In the genomic region with DNA sequence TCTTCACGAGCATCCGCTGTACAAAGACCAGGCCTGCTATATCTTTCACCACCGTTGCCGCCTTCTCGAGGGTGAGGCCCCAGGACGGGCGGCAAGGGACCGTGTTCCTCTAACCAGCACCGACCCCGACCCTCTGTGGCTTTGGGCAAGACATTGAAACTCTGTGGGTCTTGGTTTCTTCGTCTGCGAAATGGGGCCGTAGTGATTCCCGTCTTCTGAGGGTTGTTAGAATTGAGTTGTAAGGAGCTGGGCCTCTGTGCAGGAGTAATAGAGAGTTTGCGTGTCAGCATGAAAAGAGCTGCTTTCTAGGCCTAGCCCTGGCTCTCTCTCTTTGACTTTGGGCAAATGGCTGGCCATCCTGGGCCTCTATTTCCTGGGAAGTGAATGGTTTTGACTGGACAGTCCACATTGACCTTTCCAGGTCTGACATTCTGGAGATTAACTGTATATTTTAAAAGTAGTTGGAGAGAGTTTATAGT, we compare ENCODE assay signal across 7 cellular contexts. TPM values are rescaled to one million over a fixed set of nuclear protein-coding genes. Genes with fewer than 3 reads are reported as not detected.
DNase-seq lines count a peak whose midpoint lies in the region; ATAC-seq, FAIRE-seq and TF ChIP-seq lines count a peak whose summit lies in the region.

No MANE protein-coding gene starts in this region.

- 4% methylated on average over 15 of the region's 15 CpGs for WGBS in GM12878 (ENCODE audit: insufficient coverage, insufficient replicate concordance, low lambda C conversion rate, missing lambda C conversion rate)
- 0 to 3% methylated on average over 8 to 15 of the region's 15 CpGs for WGBS in lower leg skin, 2 donors
- 0 to 2% methylated on average over 1 to 15 of the region's 15 CpGs for WGBS in upper lobe of left lung, 2 donors

- DNase-seq in GM12878 (ENCODE audit: low read depth, low spot score) (no peak), lower leg skin (ENCODE audit: low spot score in 2 of 2) (no peak), upper lobe of left lung (no peak), hepatic stellate cell (ENCODE audit: low spot score) (no peak)

- in situ Hi-C loops in GM12878 (cut with MboI): no loop called here

- TF ChIP-seq CTCF in GM12878 (IDR thresholded peaks at IDR 0.05 in 2 of 3, conservative IDR thresholded peaks at IDR 0.05 in 1 of 3; ENCODE audit: control insufficient read depth in 2 of 3, extremely low read depth in 1 of 3, insufficient read depth in 1 of 3, low read depth in 3 of 3, low read length in 3 of 3) (no peak), lower leg skin (IDR thresholded peaks at IDR 0.05) (no peak), upper lobe of left lung (IDR thresholded peaks at IDR 0.05) (no peak)

- H3K36me3 ChIP-seq in GM12878 (ENCODE audit: control insufficient read depth in 2 of 2, insufficient read depth in 2 of 2, low read length in 1 of 2) (peaks cover 0 to 3% of the 10 kb centered on the region in 2 experiments; a peak in 1 of 4 replicates), upper lobe of left lung (peaks cover 3 to 12% (median 7%) of the 10 kb centered on the region in 4 donors)

- CTCF ChIA-PET in GM12878 (lab: Yijun Ruan, JAX): interaction anchor here (0.8 to 3.5 kb wide), 4 partner anchors 20 to 340 kb away, joined by 3 to 16 read pairs (median 3); no protein-coding TSS in a partner anchor

- SMC1A ChIA-PET in GM12878 (lab: Charles Lee; ENCODE audit: uncharacterized antibody, unreplicated experiment): interaction anchor here (0.9 to 1.6 kb wide), 4 partner anchors 10 to 287 kb away, joined by 3 to 5 read pairs (median 4); no protein-coding TSS in a partner anchor

- H3K9me3 ChIP-seq in GM12878 (replicated peaks; ENCODE audit: control insufficient read depth, insufficient read depth, low read length) (no peaks in the 10 kb centered on the region), upper lobe of left lung (no peaks in the 10 kb centered on the region)

- H3K79me2 ChIP-seq in GM12878 (ENCODE audit: control insufficient read depth, insufficient read depth, low read length): peaks cover 41% of the 10 kb centered on the region

- peak overlapping the region; percentile 78 for H3K9ac ChIP-seq in GM12878 (ENCODE audit: control insufficient read depth, insufficient read depth, low read length)

- H3K4me2 ChIP-seq in GM12878 (ENCODE audit: control insufficient read depth, insufficient read depth): peak overlapping the region; percentile 79

- H3K4me3 ChIP-seq in GM12878 (peak overlapping the region; percentile 88), lower leg skin (ENCODE audit: low read depth, poor library complexity, severe bottlenecking) (peak overlapping the region; percentile 77), upper lobe of left lung (peak overlapping the region; percentile 68 to 98 (median 96))

- no peak for TF ChIP-seq POLR2A in GM12878 (IDR thresholded peaks at IDR 0.05; ENCODE audit: low read depth, low read length)
- no peak for TF ChIP-seq POLR2A in lower leg skin (IDR thresholded peaks at IDR 0.05)
- TF ChIP-seq POLR2A in upper lobe of left lung (IDR thresholded peaks at IDR 0.05): no peak

- peak overlapping the region; percentile 88 for H2AFZ ChIP-seq in GM12878 (ENCODE audit: control insufficient read depth, low read depth, low read length)

- H3K27ac ChIP-seq in GM12878 (ENCODE audit: control insufficient read depth, insufficient read depth) (peak overlapping the region; percentile 68), upper lobe of left lung (peak overlapping the region; percentile 60 to 90 (median 82))

- no peak for TF ChIP-seq RAD21 in GM12878 (IDR thresholded peaks at IDR 0.05; ENCODE audit: insufficient read depth, low read depth, low read length)

- ATAC-seq in GM19372 (IDR thresholded peaks at IDR 0.05; ENCODE audit: low read depth, unreplicated experiment) (peak; percentile 2), HG03354 (IDR thresholded peaks at IDR 0.05; ENCODE audit: poor library complexity, severe bottlenecking, unreplicated experiment) (peak; percentile 26), GM12878 (peak; percentile 43), upper lobe of left lung (ENCODE audit: low FRiP score in 2 of 2) (peak in 1 of 2 donors; percentile 37), HG03469 (IDR thresholded peaks at IDR 0.05; ENCODE audit: unreplicated experiment) (no peak)

- no peak for FAIRE-seq in GM12878 (lab: Jason Lieb, UNC)

- TF ChIP-seq EP300 in GM12878 (IDR thresholded peaks at IDR 0.05; ENCODE audit: borderline replicate concordance in 1 of 2, control insufficient read depth in 1 of 2, low read depth in 2 of 2, low read length in 2 of 2): no peak
- TF ChIP-seq EP300 in upper lobe of left lung (IDR thresholded peaks at IDR 0.05): no peak

- TSS peak; percentile 81 for BruUV-seq in GM12878 (replicated peaks; lab: Mats Ljungman, UMichigan)

- intact Hi-C loops in GM12878 (cut with micrococcal nuclease; ENCODE audit: unreplicated experiment): loop anchor here (5.0 kb wide), 2 partner anchors 207 to 287 kb away; partner anchors contain the start of gene SSBP3
- intact Hi-C loops in lower leg skin (cut with DNase I; ENCODE audit: low total_unique reads): no loop called here

- POLR2A ChIA-PET in GM12878 (lab: Charles Lee): interaction anchor here (0.6 to 1.1 kb wide), 4 partner anchors 10 to 289 kb away, joined by 3 to 9 read pairs (median 6); partner anchors contain the start of gene SSBP3

- H3K4me1 ChIP-seq in GM12878 (ENCODE audit: control insufficient read depth, insufficient read depth, low read length) (0 out of 2 replicates have a peak, but pooled peaks cover 5% of the 10 kb centered on the region), upper lobe of left lung (peaks cover 15 to 28% (median 19%) of the 10 kb centered on the region in 4 donors)

- no peaks in the 10 kb centered on the region for H4K20me1 ChIP-seq in GM12878 (ENCODE audit: control insufficient read depth, insufficient read depth)

- H3K27me3 ChIP-seq in GM12878 (replicated peaks in 1 of 2; ENCODE audit: control insufficient read depth in 2 of 2, insufficient read depth in 2 of 2, low read length in 1 of 2) (no peaks in the 10 kb centered on the region), upper lobe of left lung (no peaks in the 10 kb centered on the region)

- RAD21 ChIA-PET in GM12878 (lab: Charles Lee; ENCODE audit: unreplicated experiment): interaction anchor here (0.6 to 2.3 kb wide), 4 partner anchors 19 to 255 kb away, joined by 3 to 5 read pairs (median 3); partner anchors contain the start of gene IFT25

RNA-seq across cellular contexts. Expression of gene MRPL37, which starts 0.6 kb away (rescaled TPM):
- 36.5 and 36.7 TPM in 2 replicates for total RNA-seq in GM12878 (2013; cell fraction: nucleolus; rRNA removed)
- total RNA-seq in GM12878 (2014; rRNA removed) (170 and 179 TPM in 2 replicates), GM12878 (2014; rRNA removed; fragmentation: Illumina TruSeq; extraction: Trizol) (124 and 130 TPM in 2 replicates), GM12878 (2021) (150 and 158 TPM in 2 replicates), lower leg skin (10 to 100 TPM; 55.7 to 76.4 (median 68.3) TPM), upper lobe of left lung (10 to 100 TPM; 33.2 to 58.2 (median 47.0) TPM)
- 68.3 TPM for polyA plus RNA-seq in GM12878 (2011; ENCODE audit: low read depth)
- polyA plus RNA-seq in GM12878 (2011; rRNA removed) (32.9 and 47.8 TPM in 2 replicates), GM12878 (2014; fragmentation: Illumina TruSeq; extraction: Trizol) (184 and 190 TPM in 2 replicates), GM12878 (2014; fragmentation: Nextera tagmentation; extraction: Ambion mirVana) (100 to 1,000 TPM in 1 of 2 experiments, 10 to 100 TPM in 1; 41.4 to 109 TPM), GM12878 (2014; rRNA removed) (166 and 167 TPM in 2 replicates), GM12878 (2016; fragmentation: Nextera tagmentation; extraction: Ambion mirVana) (100 to 1,000 TPM; 194 to 217 TPM)
- 71.1 and 71.4 TPM in 2 replicates for polyA plus RNA-seq in GM12878 (2011; cell fraction: cytosol; rRNA removed)
- 20.1 and 31.6 TPM in 2 replicates for polyA plus RNA-seq in GM12878 (2011; cell fraction: nucleus; rRNA removed)
- 99.0 and 109 TPM in 2 replicates for polyA plus RNA-seq in GM12878 (2012)
- polyA minus RNA-seq in GM12878 (2011; rRNA and poly(A)+ RNA removed): 21.4 and 35.8 TPM in 2 replicates
- 15.0 and 16.5 TPM in 2 replicates for polyA minus RNA-seq in GM12878 (2011; cell fraction: cytosol; rRNA and poly(A)+ RNA removed)
- polyA minus RNA-seq in GM12878 (2011; cell fraction: nucleus; rRNA and poly(A)+ RNA removed): 8.8 and 11.5 TPM in 2 replicates

RNA-seq across cellular contexts. Expression of gene CYB5RL, which starts 0.7 kb away (rescaled TPM):
- total RNA-seq in GM12878 (2013; cell fraction: nucleolus; rRNA removed): 25.4 and 31.7 TPM in 2 replicates
- total RNA-seq in GM12878 (2014; rRNA removed): 6.3 and 7.5 TPM in 2 replicates
- total RNA-seq in GM12878 (2014; rRNA removed; fragmentation: Illumina TruSeq; extraction: Trizol): 5.9 and 6.8 TPM in 2 replicates
- total RNA-seq in GM12878 (2021): 8.7 and 11.2 TPM in 2 replicates
- polyA plus RNA-seq in GM12878 (2011; ENCODE audit: low read depth): 3.0 TPM
- polyA plus RNA-seq in GM12878 (2011; rRNA removed): 5.5 and 7.2 TPM in 2 replicates
- polyA plus RNA-seq in GM12878 (2011; cell fraction: cytosol; rRNA removed): 9.4 and 9.7 TPM in 2 replicates
- polyA plus RNA-seq in GM12878 (2011; cell fraction: nucleus; rRNA removed): 13.1 and 14.8 TPM in 2 replicates
- polyA plus RNA-seq in GM12878 (2012): 4.0 and 4.1 TPM in 2 replicates
- polyA plus RNA-seq in GM12878 (2014; fragmentation: Illumina TruSeq; extraction: Trizol): 6.2 and 8.6 TPM in 2 replicates
- polyA plus RNA-seq in GM12878 (2014; fragmentation: Nextera tagmentation; extraction: Ambion mirVana): 1 to 10 TPM; 3.1 to 5.0 TPM
- polyA plus RNA-seq in GM12878 (2014; rRNA removed): 7.0 and 7.2 TPM in 2 replicates
- polyA plus RNA-seq in GM12878 (2016; fragmentation: Nextera tagmentation; extraction: Ambion mirVana): 1 to 10 TPM; 7.0 to 8.0 TPM
- polyA minus RNA-seq in GM12878 (2011; rRNA and poly(A)+ RNA removed): 6.8 and 12.3 TPM in 2 replicates
- 2.3 and 2.9 TPM in 2 replicates for polyA minus RNA-seq in GM12878 (2011; cell fraction: cytosol; rRNA and poly(A)+ RNA removed)
- polyA minus RNA-seq in GM12878 (2011; cell fraction: nucleus; rRNA and poly(A)+ RNA removed): 5.2 and 8.3 TPM in 2 replicates
- 10 to 100 TPM in 1 of 4 donors, 1 to 10 TPM in 3; 2.4 to 15.2 (median 5.6) TPM for total RNA-seq in lower leg skin
- total RNA-seq in upper lobe of left lung: 1 to 10 TPM; 2.7 to 10.0 (median 6.6) TPM

RNA-seq across cellular contexts. Expression of gene CDCP2, which starts 47.8 kb away (rescaled TPM):
- total RNA-seq in GM12878 (2013; cell fraction: nucleolus; rRNA removed): 0.44 and 0.52 TPM in 2 replicates
- 0.06 TPM in 1 of 2 replicates, not detected in the other for total RNA-seq in GM12878 (2014; rRNA removed)
- total RNA-seq in GM12878 (2014; rRNA removed; fragmentation: Illumina TruSeq; extraction: Trizol): not detected in 2 replicates
- total RNA-seq in GM12878 (2021): not detected in 2 replicates
- not detected for polyA plus RNA-seq in GM12878 (2011; ENCODE audit: low read depth)
- polyA plus RNA-seq in GM12878 (2011; rRNA removed): not detected in 2 replicates
- polyA plus RNA-seq in GM12878 (2011; cell fraction: cytosol; rRNA removed): not detected in 2 replicates
- polyA plus RNA-seq in GM12878 (2011; cell fraction: nucleus; rRNA removed): not detected in 2 replicates
- not detected in 2 replicates for polyA plus RNA-seq in GM12878 (2012)
- polyA plus RNA-seq in GM12878 (2014; fragmentation: Illumina TruSeq; extraction: Trizol): not detected in 2 replicates
- not detected for polyA plus RNA-seq in GM12878 (2014; fragmentation: Nextera tagmentation; extraction: Ambion mirVana)
- polyA plus RNA-seq in GM12878 (2014; rRNA removed): not detected in 2 replicates
- not detected for polyA plus RNA-seq in GM12878 (2016; fragmentation: Nextera tagmentation; extraction: Ambion mirVana)
- not detected in 2 replicates for polyA minus RNA-seq in GM12878 (2011; rRNA and poly(A)+ RNA removed)
- not detected in 2 replicates for polyA minus RNA-seq in GM12878 (2011; cell fraction: cytosol; rRNA and poly(A)+ RNA removed)
- polyA minus RNA-seq in GM12878 (2011; cell fraction: nucleus; rRNA and poly(A)+ RNA removed): not detected in 2 replicates
- total RNA-seq in lower leg skin: under 1 TPM in 3 of 4 donors, not detected in 1; 0.23 to 0.47 (median 0.46) TPM
- total RNA-seq in upper lobe of left lung: not detected
